8 cellular contexts compared by ENCODE assay signal in the genomic region with DNA sequence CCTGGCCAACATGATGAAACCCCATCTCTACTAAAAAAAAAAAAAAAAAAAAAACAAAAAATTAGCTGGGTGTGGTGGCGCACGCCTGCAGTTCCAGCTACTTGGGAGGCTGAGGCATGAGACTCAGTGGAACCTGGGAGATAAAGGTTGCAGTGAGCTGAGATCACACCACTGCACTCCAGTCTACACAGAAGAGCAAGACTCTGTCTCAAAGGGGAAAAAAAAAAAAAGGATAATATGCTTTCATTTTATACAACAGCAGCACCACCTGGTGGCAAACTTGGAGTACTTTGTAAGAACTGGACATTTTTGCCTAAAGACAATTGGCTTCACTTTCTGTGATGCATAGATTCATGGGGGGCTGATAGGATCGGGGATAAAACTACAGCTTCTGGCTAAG. TPM values are rescaled to one million over a fixed set of nuclear protein-coding genes. Genes with fewer than 3 reads are reported as not detected.
A peak's percentile ranks its signal among the peaks of the same experiment; 100 is the strongest.
DNase-seq lines count a peak whose midpoint lies in the region; ATAC-seq and TF ChIP-seq lines count a peak whose summit lies in the region.

No MANE protein-coding gene starts in this region.

- H3K9me3 Mint-ChIP-seq in activated CD4-positive, alpha-beta memory T cell treated with anti-CD3 and anti-CD28 coated beads, Interleukin-2, amount 10 ng/mL, durations not matched to agents 7 days and 5 days = no peaks in the 10 kb centered on the region
- no peaks in the 10 kb centered on the region for H3K9me3 Mint-ChIP-seq in nephron progenitor cell

- DNase-seq in AG20443 (ENCODE audit: low spot score) = peak; percentile 64
- peak; percentile 68 for DNase-seq in H7
- DNase-seq in NCI-H82 (lab: John Stamatoyannopoulos, UW) = peak; percentile 81
- peak; percentile 67 for DNase-seq in activated CD4-positive, alpha-beta memory T cell treated with anti-CD3 and anti-CD28 coated beads, Interleukin-2, amount 10 ng/mL, durations not matched to agents 7 days and 5 days
- DNase-seq in epithelial cell of esophagus (ENCODE audit: low read depth) = peak; percentile 73
- DNase-seq in nephron progenitor cell = peak; percentile 65
- peak in 1 of 2 donors; percentile 41 for DNase-seq in upper lobe of left lung
- no peak for DNase-seq in NK-92 treated with Interleukin-12 subunit alpha and Interleukin-12 subunit beta, amount 100 ng/mL, for 24 hours (lab: John Stamatoyannopoulos, UW)

- no peaks in the 10 kb centered on the region for H3K27me3 Mint-ChIP-seq in activated CD4-positive, alpha-beta memory T cell treated with anti-CD3 and anti-CD28 coated beads, Interleukin-2, amount 10 ng/mL, durations not matched to agents 7 days and 5 days
- no peaks in the 10 kb centered on the region for H3K27me3 Mint-ChIP-seq in nephron progenitor cell (ENCODE audit: low read depth, poor library complexity)

- H3K27me3 ChIP-seq in H7 (ENCODE audit: control insufficient read depth, insufficient read depth, low read length) (no peaks in the 10 kb centered on the region), upper lobe of left lung (no peaks in the 10 kb centered on the region)

- no peaks in the 10 kb centered on the region for H3K9me3 ChIP-seq in upper lobe of left lung

- H3K4me1 Mint-ChIP-seq in activated CD4-positive, alpha-beta memory T cell treated with anti-CD3 and anti-CD28 coated beads, Interleukin-2, amount 10 ng/mL, durations not matched to agents 7 days and 5 days = peaks cover 12% of the 10 kb centered on the region
- H3K4me1 Mint-ChIP-seq in nephron progenitor cell = peaks cover 5% of the 10 kb centered on the region

- no peak overlapping the region for H3K27ac Mint-ChIP-seq in activated CD4-positive, alpha-beta memory T cell treated with anti-CD3 and anti-CD28 coated beads, Interleukin-2, amount 10 ng/mL, durations not matched to agents 7 days and 5 days
- H3K27ac Mint-ChIP-seq in nephron progenitor cell = peak overlapping the region; percentile 37

- H3K36me3 Mint-ChIP-seq in activated CD4-positive, alpha-beta memory T cell treated with anti-CD3 and anti-CD28 coated beads, Interleukin-2, amount 10 ng/mL, durations not matched to agents 7 days and 5 days (ENCODE audit: low read depth) = peaks cover 31% of the 10 kb centered on the region
- H3K36me3 Mint-ChIP-seq in nephron progenitor cell (ENCODE audit: low read depth) = peaks cover 68% of the 10 kb centered on the region

- H3K4me1 ChIP-seq in upper lobe of left lung = peaks cover 0 to 12% (median 1%) of the 10 kb centered on the region in 4 donors

- TF ChIP-seq CTCF in epithelial cell of esophagus (IDR thresholded peaks at IDR 0.05; ENCODE audit: insufficient read depth, low read depth, low read length, missing control alignments) (peak; percentile 65), nephron progenitor cell (IDR thresholded peaks at IDR 0.05) (peak; percentile 63), upper lobe of left lung (IDR thresholded peaks at IDR 0.05) (peak in 5 of 6 experiments; percentile 49 to 72 (median 63))

- H3K36me3 ChIP-seq in H7 (replicated peaks; ENCODE audit: control insufficient read depth, insufficient read depth, low read length) (peaks cover 15% of the 10 kb centered on the region), upper lobe of left lung (peaks cover 5 to 29% (median 25%) of the 10 kb centered on the region in 4 donors)

- CTCF ChIA-PET in activated CD4-positive, alpha-beta memory T cell treated with anti-CD3 and anti-CD28 coated beads, Interleukin-2, amount 10 ng/mL, durations not matched to agents 7 days and 5 days (lab: Charles Lee) = interaction anchor here (0.7 to 4.6 kb wide), 30 partner anchors 9 to 603 kb away, joined by 3 to 41 read pairs (median 5); partner anchors contain the start of genes CHTF8, HAS3, TANGO6 and UTP4

- no peak overlapping the region for H3K27ac ChIP-seq in upper lobe of left lung

- H3K4me3 Mint-ChIP-seq in activated CD4-positive, alpha-beta memory T cell treated with anti-CD3 and anti-CD28 coated beads, Interleukin-2, amount 10 ng/mL, durations not matched to agents 7 days and 5 days = no peak overlapping the region
- no peak overlapping the region for H3K4me3 Mint-ChIP-seq in nephron progenitor cell

- ATAC-seq in upper lobe of left lung (ENCODE audit: low FRiP score in 2 of 2) = peak; percentile 63 to 71

- WGBS in upper lobe of left lung, 2 donors = 85 to 87% methylated on average over 3 of the region's 3 CpGs

- no peak for TF ChIP-seq POLR2A in upper lobe of left lung (IDR thresholded peaks at IDR 0.05)

- POLR2A ChIA-PET in activated CD4-positive, alpha-beta memory T cell treated with anti-CD3 and anti-CD28 coated beads, Interleukin-2, amount 10 ng/mL, durations not matched to agents 7 days and 5 days (lab: Charles Lee) = interaction anchor here (1.8 kb wide), 2 partner anchors 9 to 277 kb away, joined by 5 to 9 read pairs; partner anchors contain the start of genes CHTF8 and UTP4

- H3K4me3 ChIP-seq in H7 (ENCODE audit: insufficient read depth, low read depth, low read length) = no peak overlapping the region
- no peak overlapping the region for H3K4me3 ChIP-seq in epithelial cell of esophagus (ENCODE audit: low read length)
- no peak overlapping the region for H3K4me3 ChIP-seq in upper lobe of left lung

- TF ChIP-seq EP300 in upper lobe of left lung (IDR thresholded peaks at IDR 0.05) = no peak

RNA-seq across cellular contexts. Expression of gene CHTF8, which starts 8.5 kb away (rescaled TPM):
- 98.1 and 113 TPM in 2 replicates for total RNA-seq in H7 (2014; rRNA removed; shearing (Covaris generic))
- 100 to 1,000 TPM; 133 to 138 TPM for total RNA-seq in activated CD4-positive, alpha-beta memory T cell treated with anti-CD3 and anti-CD28 coated beads, Interleukin-2, amount 10 ng/mL, durations not matched to agents 7 days and 5 days
- 100 to 1,000 TPM in 1 of 6 donors, 10 to 100 TPM in 5; 33.5 to 103 (median 70.6) TPM for total RNA-seq in upper lobe of left lung

RNA-seq across cellular contexts. Expression of gene UTP4, which starts 8.6 kb away (rescaled TPM):
- total RNA-seq in H7 (2014; rRNA removed; shearing (Covaris generic)) = 20.0 and 27.7 TPM in 2 replicates
- total RNA-seq in activated CD4-positive, alpha-beta memory T cell treated with anti-CD3 and anti-CD28 coated beads, Interleukin-2, amount 10 ng/mL, durations not matched to agents 7 days and 5 days = 10 to 100 TPM; 39.7 to 48.7 TPM
- total RNA-seq in upper lobe of left lung = 10 to 100 TPM; 10.9 to 38.8 (median 28.4) TPM

RNA-seq across cellular contexts. Expression of gene HAS3, which starts 18.4 kb away (rescaled TPM):
- 6.0 and 16.3 TPM in 2 replicates for total RNA-seq in H7 (2014; rRNA removed; shearing (Covaris generic))
- under 1 TPM; 0.38 to 0.71 TPM for total RNA-seq in activated CD4-positive, alpha-beta memory T cell treated with anti-CD3 and anti-CD28 coated beads, Interleukin-2, amount 10 ng/mL, durations not matched to agents 7 days and 5 days
- total RNA-seq in upper lobe of left lung = 10 to 100 TPM in 4 of 6 donors, 1 to 10 TPM in 2; 4.5 to 32.0 (median 15.8) TPM
